Comparison of ENCODE assay signal across 8 cellular contexts in genomic region chr15:48877630-48878595, GRCh38. TPM values are rescaled to one million over a fixed set of nuclear protein-coding genes. Genes with fewer than 3 reads are reported as not detected.
DNase-seq lines count a peak whose midpoint lies in the region; ATAC-seq, FAIRE-seq and TF ChIP-seq lines count a peak whose summit lies in the region.

EID1 (plus strand) TSS chr15:48878134; CDS start chr15:48878177, 43 bp downstream.

- intact Hi-C loops in A673 (cut with micrococcal nuclease; ENCODE audit: unreplicated experiment), result no loop called here
- intact Hi-C loops in breast epithelium (cut with DNase I; ENCODE audit: low total_unique reads), result no loop called here

- BruUV-seq in A673 (replicated peaks; lab: Mats Ljungman, UMichigan), result TSS peak; percentile 89

- peak within 1 kb of the TSS; percentile 73 for H3K27ac ChIP-seq in A673 (ENCODE audit: low read depth, low read length, poor library complexity, severe bottlenecking)
- H3K27ac ChIP-seq in VCaP, result peak within 1 kb of the TSS; percentile 91
- peak within 1 kb of the TSS; percentile 89 for H3K27ac ChIP-seq in breast epithelium
- H3K27ac ChIP-seq in iPS-20b (ENCODE audit: low read length), result peak within 1 kb of the TSS; percentile 74
- H3K27ac ChIP-seq in small intestine (ENCODE audit: low read depth in 1 of 2, low read length in 1 of 2), result peak within 1 kb of the TSS; percentile 68 to 94

- FAIRE-seq in small intestine (lab: Jason Lieb, UNC), result no peak

- TF ChIP-seq CTCF in A673 (conservative IDR thresholded peaks at IDR 0.05; ENCODE audit: low read depth, low read length), result no peak
- no peak for TF ChIP-seq CTCF in VCaP (conservative IDR thresholded peaks at IDR 0.05)
- TF ChIP-seq CTCF in breast epithelium (IDR thresholded peaks at IDR 0.05), result no peak

- H3K4me3 ChIP-seq in A673 (ENCODE audit: low read depth, low read length, poor library complexity, severe bottlenecking) (peak within 1 kb of the TSS; percentile 69), breast epithelium (peak within 1 kb of the TSS; percentile 58 to 88 (median 82)), iPS-20b (ENCODE audit: low read length) (peak within 1 kb of the TSS; percentile 95), small intestine (ENCODE audit: low read depth in 1 of 2, low read length in 2 of 2) (peak within 1 kb of the TSS; percentile 54 to 68)

- TF ChIP-seq POLR2A in breast epithelium (IDR thresholded peaks at IDR 0.05), result peak; percentile 50

- POLR2A ChIA-PET in A673 (lab: Charles Lee; ENCODE audit: low non-redundant PET), result interaction anchor here (0.8 kb wide), 1 partner anchor 98 kb away, joined by 3 read pairs; no protein-coding TSS in a partner anchor

- H3K36me3 ChIP-seq in A673 (ENCODE audit: insufficient read depth, low read length, poor library complexity, severe bottlenecking) (peaks cover 5% of the 10 kb centered on the region), breast epithelium (no peaks in the 10 kb centered on the region), iPS-20b (ENCODE audit: insufficient read depth, low read depth, low read length) (no peaks in the 10 kb centered on the region), small intestine (ENCODE audit: control insufficient read depth in 2 of 2, insufficient read depth in 2 of 2, low read length in 2 of 2) (no peaks in the 10 kb centered on the region)

- DNase-seq in A673 (ENCODE audit: low spot score), result peak; percentile 96
- peak; percentile 85 for DNase-seq in NCI-H2196 (lab: John Stamatoyannopoulos, UW; ENCODE audit: unreplicated experiment)
- DNase-seq in breast epithelium (ENCODE audit: low spot score in 2 of 2), result peak; percentile 88 to 90
- peak; percentile 90 for DNase-seq in small intestine

- CTCF ChIA-PET in A673 (lab: Charles Lee), result interaction anchor here (0.7 to 1.6 kb wide), 4 partner anchors 16 to 98 kb away, joined by 3 to 11 read pairs (median 4); partner anchors contain the start of gene SHC4

- ATAC-seq in GM18868 (IDR thresholded peaks at IDR 0.05; ENCODE audit: unreplicated experiment) (peak; percentile 96), HG03108 (IDR thresholded peaks at IDR 0.05; ENCODE audit: unreplicated experiment) (peak; percentile 96)

- peak within 1 kb of the TSS; percentile 97 for H3K9ac ChIP-seq in iPS-20b (ENCODE audit: low read depth, low read length)

- H3K27me3 ChIP-seq in A673 (replicated peaks; ENCODE audit: insufficient read depth, low read depth, low read length, poor library complexity) (no peaks in the 10 kb centered on the region), breast epithelium (no peaks in the 10 kb centered on the region), iPS-20b (ENCODE audit: insufficient read depth, low read length) (no peaks in the 10 kb centered on the region), small intestine (ENCODE audit: control insufficient read depth in 2 of 2, insufficient read depth in 2 of 2, low read length in 2 of 2) (no peaks in the 10 kb centered on the region)

- WGBS in small intestine, 3 donors, result 0 to 1% (median 0%) methylated on average over 58 of the region's 58 CpGs

- H3K9me3 ChIP-seq in A673 (ENCODE audit: low read depth, low read length, poor library complexity, severe bottlenecking) (no peaks in the 10 kb centered on the region), breast epithelium (no peaks in the 10 kb centered on the region), iPS-20b (ENCODE audit: insufficient read depth, low read depth, low read length) (no peaks in the 10 kb centered on the region), small intestine (ENCODE audit: control insufficient read depth, low read depth) (no peaks in the 10 kb centered on the region)

- H3K4me1 ChIP-seq in A673 (ENCODE audit: insufficient read depth, low read length, poor library complexity, severe bottlenecking) (peaks cover 9% of the 10 kb centered on the region), breast epithelium (peaks cover 0 to 10% of the 10 kb centered on the region in 2 donors), iPS-20b (ENCODE audit: insufficient read depth, low read length) (no peaks in the 10 kb centered on the region; the same call in 1 of the 2 replicates), small intestine (ENCODE audit: control insufficient read depth in 2 of 2, insufficient read depth in 1 of 2, low read depth in 1 of 2, low read length in 1 of 2) (peaks cover 0 to 3% of the 10 kb centered on the region in 2 donors)

RNA-seq across cellular contexts. Expression of gene EID1, which starts in this region (rescaled TPM):
- total RNA-seq in A673 (2021) (128 and 137 TPM in 2 replicates), breast epithelium (100 to 1,000 TPM; 204 to 266 (median 227) TPM)
- 10 to 100 TPM; 81.3 to 97.8 (median 85.2) TPM for polyA plus RNA-seq in small intestine

Comparison
In these comparisons a context has a peak if more than half of its experiments do, and no peak if none do; other contexts are left out.
1. Peak in every context shown above with its lines: DNase-seq, ATAC-seq, H3K4me3 ChIP-seq and H3K27ac ChIP-seq.